In genomic region chr2:101957036-101957435, GRCh38 we compare ENCODE assay signal across 17 cellular contexts. TPM values are rescaled to one million over a fixed set of nuclear protein-coding genes. Genes with fewer than 3 reads are reported as not detected.
A peak's percentile ranks its signal among the peaks of the same experiment; 100 is the strongest.
DNase-seq lines count a peak whose midpoint lies in the region; ATAC-seq, FAIRE-seq and TF ChIP-seq lines count a peak whose summit lies in the region.
"Had no signal": no experiment of that assay in that cellular context is flagged by ENCODE, and none has a peak within 500 bp of the region (broad histone marks: within the 10 kb centered on the region; RNA-seq: fewer than 3 reads in every experiment).

No MANE protein-coding gene starts in this region.

- peak overlapping the region; percentile 79 for H3K27ac Mint-ChIP-seq in dendritic cell treated with granulocyte-macrophage colony-stimulating factor and Interleukin-4, amounts not matched to agents 40 ng/mL and 50 ng/mL, for 4 days
- H3K27ac Mint-ChIP-seq: CD8-positive, alpha-beta memory T cell; IgD-negative memory B cell had no signal

- intact Hi-C loops in dendritic cell treated with granulocyte-macrophage colony-stimulating factor and Interleukin-4, amounts not matched to agents 40 ng/mL and 50 ng/mL, for 4 days (cut with micrococcal nuclease): loop anchor here (5.0 kb wide), 1 partner anchor 45 kb away; no protein-coding TSS in a partner anchor
- intact Hi-C loops in uterus (cut with DNase I; ENCODE audit: low total_unique reads) (no loop called here), kidney (cut with DNase I) (no loop called here)

- ATAC-seq in HG03175 (IDR thresholded peaks at IDR 0.05; ENCODE audit: unreplicated experiment): no peak
- ATAC-seq: A549, HCT116 had no signal

- whole genome bisulfite sequencing in GM23248 (ENCODE audit: low coverage in 1 of 2, low lambda C conversion rate in 2 of 2, missing lambda C conversion rate in 2 of 2), 2 experiments: 13 to 16% methylated on average over 2 of the region's 2 CpGs

- no peak for TF ChIP-seq POLR2A in uterus (IDR thresholded peaks at IDR 0.05)

- H3K36me3 ChIP-seq in GM23248 (ENCODE audit: low read depth): no peaks in the 10 kb centered on the region
- no peaks in the 10 kb centered on the region for H3K36me3 ChIP-seq in keratinocyte (ENCODE audit: control insufficient read depth in 2 of 2, extremely low read depth in 1 of 2, insufficient read depth in 2 of 2, low read length in 2 of 2)
- H3K36me3 ChIP-seq in uterus: no peaks in the 10 kb centered on the region
- no peaks in the 10 kb centered on the region for H3K36me3 ChIP-seq in kidney (ENCODE audit: control insufficient read depth in 1 of 2, insufficient read depth in 2 of 2, low read length in 2 of 2)

- H3K4me1 ChIP-seq in GM23248 (ENCODE audit: insufficient read depth) (peaks cover 33% of the 10 kb centered on the region), keratinocyte (ENCODE audit: control insufficient read depth, extremely low read depth, insufficient read depth, low read length) (peaks cover 47% of the 10 kb centered on the region), uterus (peaks cover 0 to 2% of the 10 kb centered on the region in 2 donors), kidney (ENCODE audit: control insufficient read depth in 1 of 2, insufficient read depth in 1 of 2, low read depth in 1 of 2, low read length in 2 of 2) (peaks cover 2 to 8% of the 10 kb centered on the region in 2 donors)
- H3K4me1 ChIP-seq: A549 had no signal

- in situ Hi-C loops in GM23248 (cut with MboI): no loop called here

- H3K9me2 ChIP-seq in GM23248 (ENCODE audit: insufficient read depth): no peaks in the 10 kb centered on the region

- H4K20me1 ChIP-seq in GM23248 (ENCODE audit: insufficient read depth): no peaks in the 10 kb centered on the region
- H4K20me1 ChIP-seq in keratinocyte (ENCODE audit: control insufficient read depth, extremely low read depth, insufficient read depth, low read length): no peaks in the 10 kb centered on the region

- H3K27ac ChIP-seq in GM23248 (peak overlapping the region; percentile 61), keratinocyte (ENCODE audit: control insufficient read depth, insufficient read depth, low read length) (no peak overlapping the region), uterus (peak overlapping the region; percentile 24 to 57), kidney (ENCODE audit: low read depth in 2 of 2, low read length in 2 of 2) (no peak overlapping the region)
- H3K27ac ChIP-seq: A549 had no signal

- H3K27me3 ChIP-seq in GM23248 (replicated peaks; ENCODE audit: insufficient read depth): no peaks in the 10 kb centered on the region
- H3K27me3 ChIP-seq in keratinocyte (ENCODE audit: control insufficient read depth, extremely low read depth, insufficient read depth, low read length): no peaks in the 10 kb centered on the region
- H3K27me3 ChIP-seq in uterus: no peaks in the 10 kb centered on the region

- no peak for DNase-seq in GM23248
- DNase-seq in keratinocyte (ENCODE audit: low read depth, low spot score): no peak
- no peak for DNase-seq in uterus
- DNase-seq in NCI-H2196 treated with DMSO at 0.1 percent for 48 hours (lab: John Stamatoyannopoulos, UW; ENCODE audit: unreplicated experiment): no peak
- DNase-seq in kidney: no peak
- DNase-seq: Caco-2; CD8-positive, alpha-beta memory T cell; DMS53; GF-D8 had no signal

- H3K27me3 Mint-ChIP-seq in dendritic cell treated with granulocyte-macrophage colony-stimulating factor and Interleukin-4, amounts not matched to agents 40 ng/mL and 50 ng/mL, for 4 days: no peaks in the 10 kb centered on the region

- H3K79me2 ChIP-seq in GM23248 (ENCODE audit: insufficient read depth): no peaks in the 10 kb centered on the region
- H3K79me2 ChIP-seq in keratinocyte (ENCODE audit: control insufficient read depth, insufficient read depth, low read length): no peaks in the 10 kb centered on the region

- no peaks in the 10 kb centered on the region for H3K9me1 ChIP-seq in keratinocyte (ENCODE audit: control insufficient read depth, extremely low read depth, insufficient read depth, low read length)

- H3K4me2 ChIP-seq in GM23248 (ENCODE audit: unreplicated experiment): no peak overlapping the region
- H3K4me2 ChIP-seq in keratinocyte (ENCODE audit: control insufficient read depth, extremely low read depth, insufficient read depth, low read depth, low read length): no peak overlapping the region
- H3K4me2 ChIP-seq: A549 had no signal

- peaks cover 25% of the 10 kb centered on the region for H3F3A ChIP-seq in GM23248 (ENCODE audit: insufficient read depth)

- no peak overlapping the region for H3K9ac ChIP-seq in GM23248
- no peak overlapping the region for H3K9ac ChIP-seq in keratinocyte (ENCODE audit: control insufficient read depth, extremely low read depth, insufficient read depth, low read length)
- H3K9ac ChIP-seq in kidney (ENCODE audit: low read length in 2 of 2): no peak overlapping the region

- FAIRE-seq in keratinocyte (lab: Jason Lieb, UNC) (peak; percentile 20), kidney (lab: Jason Lieb, UNC) (no peak)
- FAIRE-seq: A549, GM19239, H54 had no signal

- TF ChIP-seq CTCF in keratinocyte (optimal IDR thresholded peaks at IDR 0.05 in 1 of 3, IDR thresholded peaks at IDR 0.05 in 1 of 3, conservative IDR thresholded peaks at IDR 0.05 in 1 of 3; ENCODE audit: extremely low read depth in 1 of 3, insufficient read depth in 2 of 3, low read length in 3 of 3): no peak
- no peak for TF ChIP-seq CTCF in uterus (IDR thresholded peaks at IDR 0.05)
- TF ChIP-seq CTCF in kidney (IDR thresholded peaks at IDR 0.05; ENCODE audit: borderline replicate concordance, extremely low read depth, insufficient read depth): no peak

- peaks cover 21% of the 10 kb centered on the region for H3K9me3 Mint-ChIP-seq in dendritic cell treated with granulocyte-macrophage colony-stimulating factor and Interleukin-4, amounts not matched to agents 40 ng/mL and 50 ng/mL, for 4 days

- dilution Hi-C loops in keratinocyte (cut with MboI; ENCODE audit: extremely low pct_ligation_motif_present, low sequenced_read_pairs): no loop called here

- H3K4me3 ChIP-seq in GM23248 (no peak overlapping the region), keratinocyte (ENCODE audit: control insufficient read depth in 2 of 3, extremely low read depth in 1 of 3, insufficient read depth in 2 of 3, low read depth in 1 of 3, low read length in 3 of 3) (no peak overlapping the region), uterus (no peak overlapping the region), kidney (ENCODE audit: low read length in 2 of 2) (no peak overlapping the region)
- H3K4me3 ChIP-seq: A549 had no signal

- H3K4me1 Mint-ChIP-seq in dendritic cell treated with granulocyte-macrophage colony-stimulating factor and Interleukin-4, amounts not matched to agents 40 ng/mL and 50 ng/mL, for 4 days (ENCODE audit: low read depth): peaks cover 84% of the 10 kb centered on the region
- H3K4me1 Mint-ChIP-seq: IgD-negative memory B cell had no signal

- H3K4me3 Mint-ChIP-seq in dendritic cell treated with granulocyte-macrophage colony-stimulating factor and Interleukin-4, amounts not matched to agents 40 ng/mL and 50 ng/mL, for 4 days: no peak overlapping the region
- H3K4me3 Mint-ChIP-seq: CD8-positive, alpha-beta memory T cell; IgD-negative memory B cell had no signal

- no peaks in the 10 kb centered on the region for H3K9me3 ChIP-seq in GM23248 (ENCODE audit: low read depth)
- H3K9me3 ChIP-seq in keratinocyte (ENCODE audit: control insufficient read depth, low read depth, low read length): peaks cover 6% of the 10 kb centered on the region
- H3K9me3 ChIP-seq in uterus: no peaks in the 10 kb centered on the region
- no peaks in the 10 kb centered on the region for H3K9me3 ChIP-seq in kidney (ENCODE audit: control insufficient read depth in 1 of 2, low read length in 2 of 2)
- H3K9me3 ChIP-seq: Caco-2 had no signal

- no peak overlapping the region for H2AFZ ChIP-seq in GM23248
- H2AFZ ChIP-seq in keratinocyte (ENCODE audit: control insufficient read depth, low read length): no peak overlapping the region

- peaks cover 21% of the 10 kb centered on the region for H3K36me3 Mint-ChIP-seq in dendritic cell treated with granulocyte-macrophage colony-stimulating factor and Interleukin-4, amounts not matched to agents 40 ng/mL and 50 ng/mL, for 4 days (ENCODE audit: low read depth)

RNA-seq across cellular contexts. Expression of gene IL1R2, which starts 34.7 kb away (rescaled TPM):
- total RNA-seq in GM23248 (2014; rRNA removed; shearing (Covaris generic)): 0.22 TPM in 1 of 2 replicates, not detected in the other
- polyA plus RNA-seq in GM23248 (2016; fragmentation: Nextera tagmentation; extraction: Ambion mirVana) (0.85 and 1.2 TPM in 2 replicates), keratinocyte (24.6 to 57.3 TPM (median 47.7 TPM) in 3 replicates), kidney (ENCODE audit: insufficient read depth, low read depth, low replicate concordance) (11.2 TPM)
- polyA plus RNA-seq in keratinocyte (2011; ENCODE audit: low read depth): 4.9 TPM
- polyA plus RNA-seq in keratinocyte (2011; cell fraction: cytosol; rRNA removed): 17.5 and 22.7 TPM in 2 replicates
- polyA plus RNA-seq in keratinocyte (2011; cell fraction: nucleus; rRNA removed): 21.9 and 23.7 TPM in 2 replicates
- polyA plus RNA-seq in keratinocyte (2012; ENCODE audit: low replicate concordance): 14.9 and 38.8 TPM in 2 replicates
- polyA minus RNA-seq in keratinocyte: 16.9 to 36.7 TPM (median 32.0 TPM) in 3 replicates
- 11.9 TPM for polyA minus RNA-seq in keratinocyte (2011; cell fraction: cytosol; rRNA and poly(A)+ RNA removed)
- 9.6 and 10.4 TPM in 2 replicates for polyA minus RNA-seq in keratinocyte (2011; cell fraction: nucleus; rRNA and poly(A)+ RNA removed)
- total RNA-seq in uterus (1 to 10 TPM; 2.9 to 8.2 (median 4.9) TPM), kidney (20.0 TPM)
- polyA plus RNA-seq: BJ; CD8-positive, alpha-beta memory T cell; IgD-negative memory B cell had no signal

Comparison
In these comparisons a context has a peak if more than half of its experiments do, and no peak if none do; other contexts are left out.
1. H3K27ac ChIP-seq: peak in GM23248 (single experiment) and uterus (2 of 2); none in keratinocyte (single experiment) and kidney (0 of 2).